In genomic region chr20:2673453-2673852, GRCh38 we compare ENCODE assay signal across 25 cellular contexts. TPM values are rescaled to one million over a fixed set of nuclear protein-coding genes. Genes with fewer than 3 reads are reported as not detected.
DNase-seq lines count a peak whose midpoint lies in the region; ATAC-seq, FAIRE-seq and TF ChIP-seq lines count a peak whose summit lies in the region.
"Had no signal": no experiment of that assay in that cellular context is flagged by ENCODE, and none has a peak within 500 bp of the region (broad histone marks: within the 10 kb centered on the region; RNA-seq: fewer than 3 reads in every experiment).

No MANE protein-coding gene starts in this region.

- in situ Hi-C loops in IMR-90 (cut with MboI; ENCODE audit: low sequenced_read_pairs) (no loop called here), Panc1 (cut with HindIII; ENCODE audit: low pct_unique_long_range_greater_than_20kb, low sequenced_read_pairs) (no loop called here)

- 0 out of 2 replicates have a peak overlapping the region, but pooled peaks have one; percentile 60 for H2BK12ac ChIP-seq in H1 (ENCODE audit: low read depth, low read length)

- H3K9me1 ChIP-seq in IMR-90 (ENCODE audit: insufficient read depth, low read length): no peaks in the 10 kb centered on the region

- H4K20me1 ChIP-seq in IMR-90 (ENCODE audit: insufficient read depth, low read length) (no peaks in the 10 kb centered on the region), Loucy (ENCODE audit: insufficient read depth, low read length, poor library complexity, severe bottlenecking) (no peaks in the 10 kb centered on the region), H1 (replicated peaks in 1 of 2; ENCODE audit: control insufficient read depth in 1 of 2, insufficient read depth in 2 of 2, low read length in 2 of 2) (no peaks in the 10 kb centered on the region)
- H4K20me1 ChIP-seq: BLaER1 had no signal

- no peak overlapping the region for H3K27ac ChIP-seq in IMR-90 (ENCODE audit: insufficient read depth, low read length)
- H3K27ac ChIP-seq in Panc1 (ENCODE audit: low read length): no peak overlapping the region
- H3K27ac ChIP-seq in H1 (ENCODE audit: low read depth, low read length): no peak overlapping the region
- H3K27ac ChIP-seq: BLaER1 had no signal

- H3K79me1 ChIP-seq in IMR-90 (ENCODE audit: low read depth in 1 of 2, low read length in 2 of 2) (no peaks in the 10 kb centered on the region), H1 (ENCODE audit: low read depth, low read length) (no peaks in the 10 kb centered on the region)

- H4K5ac ChIP-seq in IMR-90 (ENCODE audit: low read depth, low read length): no peak overlapping the region
- no peak overlapping the region for H4K5ac ChIP-seq in H1 (ENCODE audit: insufficient read length, low read depth, low read length)

- H2BK5ac ChIP-seq in IMR-90 (ENCODE audit: low read depth, low read length, poor library complexity, severe bottlenecking) (no peak overlapping the region), H1 (ENCODE audit: low read depth, low read length) (no peak overlapping the region)

- H3K23me2 ChIP-seq in H1 (ENCODE audit: low read depth, low read length): no peaks in the 10 kb centered on the region

- TF ChIP-seq RAD21 in IMR-90 (IDR thresholded peaks at IDR 0.05; ENCODE audit: low read length): no peak
- TF ChIP-seq RAD21 in H1 (IDR thresholded peaks at IDR 0.05 in 1 of 2, conservative IDR thresholded peaks at IDR 0.05 in 1 of 2; ENCODE audit: low read depth in 2 of 2, low read length in 2 of 2): no peak

- H3K4me3 Mint-ChIP-seq in activated CD4-positive, alpha-beta memory T cell treated with anti-CD3 and anti-CD28 coated beads, Interleukin-2, amount 10 ng/mL, durations not matched to agents 7 days and 5 days: no peak overlapping the region
- H3K4me3 Mint-ChIP-seq: CD14-positive monocyte; CD4-positive, alpha-beta memory T cell; CD4-positive, CD25-positive, alpha-beta regulatory T cell; CD8-positive, alpha-beta memory T cell had no signal

- no peaks in the 10 kb centered on the region for H3F3A ChIP-seq in Loucy (ENCODE audit: low read depth)

- TF ChIP-seq EP300 in H1 (IDR thresholded peaks at IDR 0.05; ENCODE audit: borderline replicate concordance in 1 of 2, low read depth in 2 of 2, low read length in 2 of 2): no peak

- no peak overlapping the region for H3K9ac ChIP-seq in IMR-90 (ENCODE audit: low read depth, low read length)
- no peak overlapping the region for H3K9ac ChIP-seq in Loucy (ENCODE audit: low read depth, low read length, poor library complexity, severe bottlenecking)
- H3K9ac ChIP-seq in H1 (replicated peaks in 1 of 4; ENCODE audit: extremely low read depth in 1 of 4, low read depth in 3 of 4, low read length in 3 of 4): no peak overlapping the region
- H3K9ac ChIP-seq: BLaER1 had no signal

- H3K27ac Mint-ChIP-seq in activated CD4-positive, alpha-beta memory T cell treated with anti-CD3 and anti-CD28 coated beads, Interleukin-2, amount 10 ng/mL, durations not matched to agents 7 days and 5 days: no peak overlapping the region
- H3K27ac Mint-ChIP-seq: CD4-positive, alpha-beta memory T cell; CD4-positive, CD25-positive, alpha-beta regulatory T cell; CD8-positive, alpha-beta memory T cell had no signal

- no peaks in the 10 kb centered on the region for H3K9me3 Mint-ChIP-seq in activated CD4-positive, alpha-beta memory T cell treated with anti-CD3 and anti-CD28 coated beads, Interleukin-2, amount 10 ng/mL, durations not matched to agents 7 days and 5 days
- H3K9me3 Mint-ChIP-seq: CD14-positive monocyte; CD4-positive, CD25-positive, alpha-beta regulatory T cell; CD8-positive, alpha-beta memory T cell had no signal

- H3K14ac ChIP-seq in IMR-90 (replicated peaks; ENCODE audit: low read depth, low read length) (no peak overlapping the region), H1 (ENCODE audit: insufficient read length) (no peak overlapping the region)

- H2BK20ac ChIP-seq in IMR-90 (ENCODE audit: low read depth, low read length) (no peak overlapping the region), H1 (ENCODE audit: low read length) (no peak overlapping the region)

- H3K18ac ChIP-seq in IMR-90 (ENCODE audit: low read depth, low read length): no peak overlapping the region
- H3K18ac ChIP-seq in H1 (ENCODE audit: extremely low read depth, low read length): no peak overlapping the region

- H3K9me3 ChIP-seq in IMR-90 (ENCODE audit: control insufficient read depth, insufficient read depth, low read length): no peaks in the 10 kb centered on the region
- H3K9me3 ChIP-seq in Loucy (ENCODE audit: insufficient read depth, low read depth, low read length): no peaks in the 10 kb centered on the region
- no peaks in the 10 kb centered on the region for H3K9me3 ChIP-seq in Panc1 (ENCODE audit: control insufficient read depth, insufficient read depth, low read depth, low read length)
- H3K9me3 ChIP-seq in H1 (ENCODE audit: insufficient read depth in 2 of 2, low read depth in 1 of 2, low read length in 1 of 2): no peaks in the 10 kb centered on the region
- H3K9me3 ChIP-seq: BE2C, BLaER1 had no signal

- no peaks in the 10 kb centered on the region for H3K4me1 Mint-ChIP-seq in activated CD4-positive, alpha-beta memory T cell treated with anti-CD3 and anti-CD28 coated beads, Interleukin-2, amount 10 ng/mL, durations not matched to agents 7 days and 5 days
- H3K4me1 Mint-ChIP-seq: CD14-positive monocyte; CD4-positive, alpha-beta memory T cell; CD4-positive, CD25-positive, alpha-beta regulatory T cell; CD8-positive, alpha-beta memory T cell had no signal

- H3K36me3 ChIP-seq in IMR-90 (ENCODE audit: control insufficient read depth, insufficient read depth, low read length): no peaks in the 10 kb centered on the region
- H3K36me3 ChIP-seq in Loucy (ENCODE audit: insufficient read depth, low read length): no peaks in the 10 kb centered on the region
- no peaks in the 10 kb centered on the region for H3K36me3 ChIP-seq in Panc1 (ENCODE audit: control insufficient read depth, insufficient read depth, low read length)
- no peaks in the 10 kb centered on the region for H3K36me3 ChIP-seq in H1 (ENCODE audit: control insufficient read depth in 2 of 4, insufficient read depth in 4 of 4, low read length in 3 of 4)
- H3K36me3 ChIP-seq: BE2C, BLaER1 had no signal

- peaks cover 22% of the 10 kb centered on the region for H3K27me3 ChIP-seq in IMR-90 (ENCODE audit: control insufficient read depth, insufficient read depth, low read length)
- no peaks in the 10 kb centered on the region for H3K27me3 ChIP-seq in Loucy (ENCODE audit: insufficient read depth, low read length, poor library complexity, severe bottlenecking)
- H3K27me3 ChIP-seq in Panc1 (ENCODE audit: control insufficient read depth, insufficient read depth, low read length): no peaks in the 10 kb centered on the region; the same call in 1 of the 2 replicates
- H3K27me3 ChIP-seq in H1 (replicated peaks in 1 of 4; ENCODE audit: control insufficient read depth in 3 of 4, extremely low read depth in 1 of 4, insufficient read depth in 3 of 4, low read length in 3 of 4): peaks cover 0 to 2% (median under 1%) of the 10 kb centered on the region in 4 experiments; a peak in 4 of 7 replicates
- H3K27me3 ChIP-seq: BE2C, BLaER1 had no signal

- FAIRE-seq in H1 (lab: Jason Lieb, UNC): no peak
- FAIRE-seq: A204.1, GM12878, GM12892, GM19239 had no signal

- H3K4me3 ChIP-seq in IMR-90 (ENCODE audit: insufficient read depth, low read depth, low read length) (no peak overlapping the region), Loucy (ENCODE audit: low read length, poor library complexity, severe bottlenecking) (no peak overlapping the region), Panc1 (ENCODE audit: low read depth in 2 of 2, low read length in 2 of 2) (no peak overlapping the region), H1 (ENCODE audit: extremely low read depth in 1 of 4, insufficient read depth in 2 of 4, low read depth in 3 of 4, low read length in 4 of 4) (no peak overlapping the region)
- H3K4me3 ChIP-seq: BLaER1, GM12878 had no signal

- no peaks in the 10 kb centered on the region for H3K9me2 ChIP-seq in Loucy (replicated peaks; ENCODE audit: low read depth, low read length)

- H3K56ac ChIP-seq in IMR-90 (ENCODE audit: extremely low read depth, insufficient read depth, low read length) (no peak overlapping the region), H1 (replicated peaks; ENCODE audit: insufficient read length, low read depth, low read length) (no peak overlapping the region)

- intact Hi-C loops in IMR-90 (cut with micrococcal nuclease) (no loop called here), Panc1 (cut with micrococcal nuclease; ENCODE audit: unreplicated experiment) (no loop called here)

- peak overlapping the region; percentile 54 for H2AFZ ChIP-seq in IMR-90 (replicated peaks; ENCODE audit: low read length, poor library complexity)
- H2AFZ ChIP-seq in Loucy (ENCODE audit: low read length): peak overlapping the region; percentile 36; the same call in 1 of the 2 replicates
- no peak overlapping the region for H2AFZ ChIP-seq in H1 (ENCODE audit: low read length)

- H2BK120ac ChIP-seq in IMR-90 (ENCODE audit: low read depth, low read length) (no peak overlapping the region), H1 (replicated peaks; ENCODE audit: low read depth, low read length) (no peak overlapping the region)

- POLR2A ChIA-PET in IMR-90 (lab: Charles Lee; ENCODE audit: unreplicated experiment): no interaction called here
- POLR2A ChIA-PET in Panc1 (lab: Charles Lee): no interaction called here
- POLR2A ChIA-PET in H1 (lab: Charles Lee; ENCODE audit: partially characterized antibody): interaction anchor here (2.4 to 28.5 kb wide), 3 partner anchors 10 to 25 kb away, joined by 7 to 463 read pairs (median 15); partner anchors contain the start of genes IDH3B and NOP56
- POLR2A ChIA-PET in activated CD4-positive, alpha-beta memory T cell treated with anti-CD3 and anti-CD28 coated beads, Interleukin-2, amount 10 ng/mL, durations not matched to agents 7 days and 5 days (lab: Charles Lee): interaction anchor here (0.6 to 1.4 kb wide), 3 partner anchors 8 to 21 kb away, joined by 3 to 6 read pairs (median 5); partner anchors contain the start of genes IDH3B and NOP56

- ATAC-seq in IMR-90 (ENCODE audit: low read depth) (no peak), Panc1 (0 out of 2 replicates have a peak, but pooled peaks have one; percentile 30), GM18502 (IDR thresholded peaks at IDR 0.05; ENCODE audit: poor library complexity, unreplicated experiment) (no peak)

- H4K91ac ChIP-seq in IMR-90 (ENCODE audit: insufficient read depth, low read depth, low read length): no peak overlapping the region
- H4K91ac ChIP-seq in H1 (replicated peaks; ENCODE audit: insufficient read length, low read length): no peak overlapping the region

- no peaks in the 10 kb centered on the region for H3K36me3 Mint-ChIP-seq in activated CD4-positive, alpha-beta memory T cell treated with anti-CD3 and anti-CD28 coated beads, Interleukin-2, amount 10 ng/mL, durations not matched to agents 7 days and 5 days (ENCODE audit: low read depth)
- H3K36me3 Mint-ChIP-seq: CD14-positive monocyte; CD4-positive, alpha-beta memory T cell; CD4-positive, CD25-positive, alpha-beta regulatory T cell; CD8-positive, alpha-beta memory T cell had no signal

- no TSS peak for BruUV-seq in IMR-90 (replicated peaks; lab: Mats Ljungman, UMichigan)
- BruUV-seq in Panc1 (replicated peaks; lab: Mats Ljungman, UMichigan): no TSS peak

- H3K4me2 ChIP-seq in IMR-90 (ENCODE audit: low read depth, low read length) (no peak overlapping the region), Loucy (ENCODE audit: low read depth, low read length, poor library complexity, severe bottlenecking) (no peak overlapping the region), H1 (ENCODE audit: insufficient read depth in 1 of 2, low read depth in 2 of 2, low read length in 2 of 2) (no peak overlapping the region)
- H3K4me2 ChIP-seq: BLaER1 had no signal

- peaks cover 15% of the 10 kb centered on the region for H3K27me3 Mint-ChIP-seq in activated CD4-positive, alpha-beta memory T cell treated with anti-CD3 and anti-CD28 coated beads, Interleukin-2, amount 10 ng/mL, durations not matched to agents 7 days and 5 days

- 45% methylated on average over 2 of the region's 4 CpGs; no CpG with 5 or more reads in 1 of the 2 experiments for WGBS in IMR-90 (ENCODE audit: extremely low coverage in 2 of 2, insufficient read length in 1 of 2), 2 experiments
- WGBS in H1 (ENCODE audit: extremely low coverage in 1 of 2, insufficient coverage in 1 of 2, insufficient read length in 1 of 2, insufficient replicate concordance in 2 of 2, low coverage in 1 of 2, low lambda C conversion rate in 2 of 2, missing lambda C conversion rate in 1 of 2), 2 experiments: 84% methylated on average over 4 of the region's 4 CpGs; no CpG with 5 or more reads in 1 of the 2 experiments

- H3K4ac ChIP-seq in IMR-90 (ENCODE audit: low read depth, low read length): no peak overlapping the region
- no peak overlapping the region for H3K4ac ChIP-seq in H1 (replicated peaks; ENCODE audit: insufficient read length, low read depth, low read length)

- CTCF ChIA-PET in IMR-90 (lab: Yijun Ruan, JAX): no interaction called here
- CTCF ChIA-PET in Panc1 (lab: Charles Lee): interaction anchor here (0.7 kb wide), 4 partner anchors 86 to 371 kb away, joined by 3 to 8 read pairs (median 6); no protein-coding TSS in a partner anchor
- CTCF ChIA-PET in H1 (lab: Charles Lee; ENCODE audit: partially characterized antibody): interaction anchor here (0.6 to 2.4 kb wide), 23 partner anchors 9 to 500 kb away, joined by 3 to 10 read pairs (median 4); no protein-coding TSS in a partner anchor
- CTCF ChIA-PET in activated CD4-positive, alpha-beta memory T cell treated with anti-CD3 and anti-CD28 coated beads, Interleukin-2, amount 10 ng/mL, durations not matched to agents 7 days and 5 days (lab: Charles Lee): interaction anchor here (0.9 to 1.8 kb wide), 4 partner anchors 24 to 466 kb away, joined by 3 read pairs; no protein-coding TSS in a partner anchor

- H2BK15ac ChIP-seq in IMR-90 (ENCODE audit: low read depth, low read length): no peak overlapping the region
- no peak overlapping the region for H2BK15ac ChIP-seq in H1 (ENCODE audit: low read length)

- no peak overlapping the region for H4K8ac ChIP-seq in IMR-90 (ENCODE audit: low read depth in 2 of 2, low read length in 2 of 2)
- H4K8ac ChIP-seq in H1 (ENCODE audit: extremely low read depth, insufficient read depth, low read length): no peak overlapping the region

- dilution Hi-C loops in IMR-90 (cut with HindIII; ENCODE audit: low sequenced_read_pairs, unreplicated experiment): no loop called here

- H2AK5ac ChIP-seq in IMR-90 (ENCODE audit: low read depth, low read length): no peak overlapping the region
- no peak overlapping the region for H2AK5ac ChIP-seq in H1 (ENCODE audit: low read depth, low read length)

- TF ChIP-seq CTCF in IMR-90 (conservative IDR thresholded peaks at IDR 0.05; ENCODE audit: low read depth, low read length) (no peak), Loucy (conservative IDR thresholded peaks at IDR 0.05; ENCODE audit: low read length) (no peak), Panc1 (IDR thresholded peaks at IDR 0.05) (no peak), H1 (IDR thresholded peaks at IDR 0.05; ENCODE audit: control extremely low read depth in 1 of 3, insufficient read depth in 1 of 3, low read depth in 1 of 3, low read length in 3 of 3) (no peak)

- TF ChIP-seq POLR2A in IMR-90 (IDR thresholded peaks at IDR 0.05; ENCODE audit: low read depth, low read length): no peak
- no peak for TF ChIP-seq POLR2A in H1 (IDR thresholded peaks at IDR 0.05; ENCODE audit: control extremely low read depth in 1 of 2, low read depth in 2 of 2, low read length in 2 of 2)

- no peak for DNase-seq in IMR-90
- DNase-seq in Panc1 (ENCODE audit: low read depth, low spot score): no peak
- DNase-seq in H1 (ENCODE audit: low read depth in 1 of 2, low spot score in 2 of 2): no peak
- DNase-seq in GOT3 (lab: John Stamatoyannopoulos, UW): no peak
- DNase-seq in stimulated activated CD4-positive, alpha-beta T cell treated with anti-CD3 and anti-CD28 coated beads, Interleukin-2, amount 100 ng/mL, for 48 hours: no peak
- DNase-seq in activated CD4-positive, alpha-beta memory T cell treated with anti-CD3 and anti-CD28 coated beads, Interleukin-2, amount 10 ng/mL, durations not matched to agents 7 days and 5 days: no peak
- DNase-seq: 8988T; BE2C; C1 segment of cervical spinal cord; CD4-positive, alpha-beta memory T cell; CD4-positive, CD25-positive, alpha-beta regulatory T cell; DMS 273 treated with DMSO at 0.1 percent for 48 hours; DND-41; EL; GDM1 had no signal

- H2AK9ac ChIP-seq in IMR-90 (replicated peaks; ENCODE audit: low read depth, low read length, poor library complexity): peak overlapping the region; percentile 34

- H3K23ac ChIP-seq in IMR-90 (ENCODE audit: low read depth, low read length) (no peak overlapping the region), H1 (ENCODE audit: insufficient read length) (no peak overlapping the region)

- H3K79me2 ChIP-seq in Loucy (ENCODE audit: insufficient read depth, low read length) (no peaks in the 10 kb centered on the region), H1 (ENCODE audit: control insufficient read depth in 1 of 2, insufficient read depth in 2 of 2, low read length in 2 of 2) (no peaks in the 10 kb centered on the region)

- H3K4me1 ChIP-seq in IMR-90 (ENCODE audit: control insufficient read depth, insufficient read depth, low read length) (no peaks in the 10 kb centered on the region), Loucy (ENCODE audit: insufficient read depth, low read length, poor library complexity, severe bottlenecking) (no peaks in the 10 kb centered on the region), Panc1 (ENCODE audit: control insufficient read depth, insufficient read depth, low read length) (no peaks in the 10 kb centered on the region), H1 (replicated peaks in 1 of 4; ENCODE audit: control insufficient read depth in 3 of 4, insufficient read depth in 4 of 4, low read length in 3 of 4) (0 out of 7 replicates have a peak, but pooled peaks cover 0 to 4% (median 0%) of the 10 kb centered on the region in 4 experiments)
- H3K4me1 ChIP-seq: BE2C, BLaER1 had no signal

RNA-seq across cellular contexts. Expression of gene IDH3B, which starts 9.4 kb away (rescaled TPM):
- total RNA-seq in IMR-90 (2012; rRNA removed): 160 and 165 TPM in 2 replicates
- 146 and 151 TPM in 2 replicates for polyA plus RNA-seq in IMR-90 (2012; rRNA removed)
- polyA plus RNA-seq in IMR-90 (2012; cell fraction: cytosol; rRNA removed): 97.1 and 105 TPM in 2 replicates
- polyA plus RNA-seq in IMR-90 (2012; cell fraction: nucleus; rRNA removed; ENCODE audit: low replicate concordance): 365 and 494 TPM in 2 replicates
- 135 TPM for total RNA-seq in Panc1 (2021; ENCODE audit: unreplicated experiment)
- 146 TPM for polyA plus RNA-seq in Panc1 (2012; ENCODE audit: insufficient read length)
- 103 and 110 TPM in 2 replicates for total RNA-seq in H1 (2021; fragmentation: NEBNext Ultra II Directional; extraction: Animal tissue kit (Norgen Biotek cat#: 25700))
- 162 and 167 TPM in 2 replicates for polyA plus RNA-seq in H1 (2011; rRNA removed)
- polyA plus RNA-seq in H1 (2011; cell fraction: cytosol; rRNA removed): 202 TPM
- polyA plus RNA-seq in H1 (2011; cell fraction: nucleus; rRNA removed): 428 TPM
- 129 to 159 TPM (median 155 TPM) in 4 replicates for polyA plus RNA-seq in H1 (2012, experiment 1 of 2)
- polyA plus RNA-seq in H1 (2012, experiment 2 of 2): 85.7 TPM
- polyA plus RNA-seq in H1 (2013, experiment 1 of 2): 59.3 TPM
- 52.9 TPM for polyA plus RNA-seq in H1 (2013, experiment 2 of 2)
- polyA minus RNA-seq in H1 (2011; rRNA and poly(A)+ RNA removed): 173 and 188 TPM in 2 replicates
- 64.4 TPM for polyA minus RNA-seq in H1 (2011; cell fraction: cytosol; rRNA and poly(A)+ RNA removed)
- 114 TPM for polyA minus RNA-seq in H1 (2011; cell fraction: nucleus; rRNA and poly(A)+ RNA removed)
- total RNA-seq in activated CD4-positive, alpha-beta memory T cell treated with anti-CD3 and anti-CD28 coated beads, Interleukin-2, amount 10 ng/mL, durations not matched to agents 7 days and 5 days: 10 to 100 TPM; 78.8 to 82.2 TPM

RNA-seq across cellular contexts. Expression of gene EBF4, which starts 19.1 kb away (rescaled TPM):
- under 0.01 and 0.18 TPM in 2 replicates for total RNA-seq in IMR-90 (2012; rRNA removed)
- 1.0 and 1.1 TPM in 2 replicates for polyA plus RNA-seq in IMR-90 (2012; rRNA removed)
- polyA plus RNA-seq in IMR-90 (2012; cell fraction: cytosol; rRNA removed): 0.50 and 1.1 TPM in 2 replicates
- 5.7 and 8.7 TPM in 2 replicates for polyA plus RNA-seq in IMR-90 (2012; cell fraction: nucleus; rRNA removed; ENCODE audit: low replicate concordance)
- total RNA-seq in Panc1 (2021; ENCODE audit: unreplicated experiment): 6.8 TPM
- polyA plus RNA-seq in Panc1 (2012; ENCODE audit: insufficient read length): 11.8 TPM
- total RNA-seq in H1 (2021; fragmentation: NEBNext Ultra II Directional; extraction: Animal tissue kit (Norgen Biotek cat#: 25700)): 1.2 and 1.6 TPM in 2 replicates
- polyA plus RNA-seq in H1 (2011; rRNA removed): 2.9 and 3.6 TPM in 2 replicates
- 2.9 TPM for polyA plus RNA-seq in H1 (2011; cell fraction: cytosol; rRNA removed)
- 16.0 TPM for polyA plus RNA-seq in H1 (2011; cell fraction: nucleus; rRNA removed)
- 3.0 to 6.6 TPM (median 3.9 TPM) in 4 replicates for polyA plus RNA-seq in H1 (2012, experiment 1 of 2)
- polyA plus RNA-seq in H1 (2012, experiment 2 of 2): 2.3 TPM
- polyA plus RNA-seq in H1 (2013, experiment 1 of 2): 1.5 TPM
- 1.2 TPM for polyA plus RNA-seq in H1 (2013, experiment 2 of 2)
- 1.7 and 2.3 TPM in 2 replicates for polyA minus RNA-seq in H1 (2011; rRNA and poly(A)+ RNA removed)
- polyA minus RNA-seq in H1 (2011; cell fraction: cytosol; rRNA and poly(A)+ RNA removed): 1.9 TPM
- polyA minus RNA-seq in H1 (2011; cell fraction: nucleus; rRNA and poly(A)+ RNA removed): 2.4 TPM
- 1 to 10 TPM; 2.7 to 2.9 TPM for total RNA-seq in activated CD4-positive, alpha-beta memory T cell treated with anti-CD3 and anti-CD28 coated beads, Interleukin-2, amount 10 ng/mL, durations not matched to agents 7 days and 5 days
- total RNA-seq: G401 had no signal
- polyA plus RNA-seq: CD14-positive monocyte, GM12878 had no signal

RNA-seq across cellular contexts. Expression of gene NOP56, which starts 21.0 kb away (rescaled TPM):
- total RNA-seq in IMR-90 (2012; rRNA removed) (170 and 231 TPM in 2 replicates), Panc1 (2021; ENCODE audit: unreplicated experiment) (354 TPM)
- polyA plus RNA-seq in IMR-90 (2012; rRNA removed) (164 and 189 TPM in 2 replicates), H1 (2011; rRNA removed) (364 and 391 TPM in 2 replicates)
- polyA plus RNA-seq in IMR-90 (2012; cell fraction: cytosol; rRNA removed): 49.1 and 88.8 TPM in 2 replicates
- polyA plus RNA-seq in IMR-90 (2012; cell fraction: nucleus; rRNA removed; ENCODE audit: low replicate concordance): 348 and 483 TPM in 2 replicates
- polyA plus RNA-seq in Panc1 (2012; ENCODE audit: insufficient read length): 236 TPM
- 668 and 677 TPM in 2 replicates for total RNA-seq in H1 (2021; fragmentation: NEBNext Ultra II Directional; extraction: Animal tissue kit (Norgen Biotek cat#: 25700))
- 433 TPM for polyA plus RNA-seq in H1 (2011; cell fraction: cytosol; rRNA removed)
- polyA plus RNA-seq in H1 (2011; cell fraction: nucleus; rRNA removed): 1,642 TPM
- polyA plus RNA-seq in H1 (2012, experiment 1 of 2): 603 to 679 TPM (median 649 TPM) in 4 replicates
- polyA plus RNA-seq in H1 (2012, experiment 2 of 2): 135 TPM
- polyA plus RNA-seq in H1 (2013, experiment 1 of 2): 937 TPM
- polyA plus RNA-seq in H1 (2013, experiment 2 of 2): 806 TPM
- 546 and 558 TPM in 2 replicates for polyA minus RNA-seq in H1 (2011; rRNA and poly(A)+ RNA removed)
- polyA minus RNA-seq in H1 (2011; cell fraction: cytosol; rRNA and poly(A)+ RNA removed): 255 TPM
- 857 TPM for polyA minus RNA-seq in H1 (2011; cell fraction: nucleus; rRNA and poly(A)+ RNA removed)
- 100 to 1,000 TPM; 285 to 302 TPM for total RNA-seq in activated CD4-positive, alpha-beta memory T cell treated with anti-CD3 and anti-CD28 coated beads, Interleukin-2, amount 10 ng/mL, durations not matched to agents 7 days and 5 days

Comparison
In these comparisons a context has a peak if more than half of its experiments do, and no peak if none do; other contexts are left out.
1. POLR2A ChIA-PET loops: an anchor here in H1 (2.4 to 28.5 kb wide) and activated CD4-positive, alpha-beta memory T cell treated with anti-CD3 and anti-CD28 coated beads, Interleukin-2, amount 10 ng/mL, durations not matched to agents 7 days and 5 days (0.6 to 1.4 kb wide); none called in IMR-90 and Panc1.